Comparison of ENCODE assay signal across 10 cellular contexts in genomic region chr3:71245052-71245488, GRCh38.
DNase-seq lines count a peak whose midpoint lies in the region; TF ChIP-seq lines count a peak whose summit lies in the region.
"Had no signal": no experiment of that assay in that cellular context is flagged by ENCODE, and none has a peak within 500 bp of the region (broad histone marks: within the 10 kb centered on the region; RNA-seq: fewer than 3 reads in every experiment).

No MANE protein-coding gene starts in this region.

- H3K9ac ChIP-seq in endodermal cell (ENCODE audit: extremely low read depth, low read length, poor library complexity, severe bottlenecking) (no peak overlapping the region), mucosa of stomach (ENCODE audit: low read length) (peak overlapping the region; percentile 11)

- H3K4me3 ChIP-seq in ACC112 (ENCODE audit: low read depth, low read length): peak overlapping the region; percentile 43
- H3K4me3 ChIP-seq in endodermal cell (ENCODE audit: low read length): peak overlapping the region; percentile 72
- no peak overlapping the region for H3K4me3 ChIP-seq in mucosa of stomach (ENCODE audit: low read length)
- H3K4me3 ChIP-seq in Peyer's patch: peak overlapping the region in 1 of 4 donors; percentile 26

- H3K9me3 ChIP-seq in endodermal cell (ENCODE audit: control insufficient read depth, low read length): no peaks in the 10 kb centered on the region
- H3K9me3 ChIP-seq in mucosa of stomach (ENCODE audit: control insufficient read depth, low read length): no peaks in the 10 kb centered on the region
- H3K9me3 ChIP-seq in Peyer's patch: no peaks in the 10 kb centered on the region

- no peaks in the 10 kb centered on the region for H3K36me3 ChIP-seq in ACC112 (ENCODE audit: insufficient read depth, low read length)
- no peaks in the 10 kb centered on the region for H3K36me3 ChIP-seq in endodermal cell (ENCODE audit: control insufficient read depth, insufficient read depth, low read length)
- no peaks in the 10 kb centered on the region for H3K36me3 ChIP-seq in mucosa of stomach (ENCODE audit: control insufficient read depth, insufficient read depth, low read length)
- H3K36me3 ChIP-seq in Peyer's patch: no peaks in the 10 kb centered on the region

- no peaks in the 10 kb centered on the region for H3K9me3 Mint-ChIP-seq in endodermal cell
- H3K9me3 Mint-ChIP-seq: CD4-positive, alpha-beta memory T cell; naive B cell had no signal

- peaks cover 46% of the 10 kb centered on the region for H3K4me1 ChIP-seq in ACC112 (ENCODE audit: control insufficient read depth, insufficient read depth, low read length, unreplicated experiment)
- H3K4me1 ChIP-seq in endodermal cell (ENCODE audit: control insufficient read depth, insufficient read depth, low read length): peaks cover 21% of the 10 kb centered on the region
- H3K4me1 ChIP-seq in mucosa of stomach (ENCODE audit: control insufficient read depth, insufficient read depth, low read length): peaks cover 38% of the 10 kb centered on the region
- H3K4me1 ChIP-seq in Peyer's patch: peaks cover 0 to 15% (median 0%) of the 10 kb centered on the region in 4 donors

- TF ChIP-seq POLR2A in Peyer's patch (IDR thresholded peaks at IDR 0.05): no peak
- TF ChIP-seq POLR2A in erythroblast (IDR thresholded peaks at IDR 0.05; ENCODE audit: low read length): no peak

- DNase-seq in HT-29 (ENCODE audit: low spot score) (peak; percentile 1), endodermal cell (no peak), NCI-H226 (no peak), Peyer's patch (no peak), A172 (ENCODE audit: low spot score) (no peak), erythroblast (lab: John Stamatoyannopoulos, UW) (no peak)
- DNase-seq: CD4-positive, alpha-beta memory T cell; naive B cell had no signal

- peaks cover 70% of the 10 kb centered on the region for H3K4me1 Mint-ChIP-seq in endodermal cell

- H2AFZ ChIP-seq in ACC112 (ENCODE audit: low read length, unreplicated experiment): peak overlapping the region; percentile 75

- H3K27me3 ChIP-seq in ACC112 (ENCODE audit: insufficient read depth, low read length) (no peaks in the 10 kb centered on the region), endodermal cell (ENCODE audit: control insufficient read depth, insufficient read depth, low read length, poor library complexity, severe bottlenecking) (no peaks in the 10 kb centered on the region), mucosa of stomach (ENCODE audit: control insufficient read depth, insufficient read depth, low read length) (no peaks in the 10 kb centered on the region), Peyer's patch (no peaks in the 10 kb centered on the region)

- peaks cover 2% of the 10 kb centered on the region for H3K36me3 Mint-ChIP-seq in endodermal cell (ENCODE audit: low read depth)

- H3K27ac Mint-ChIP-seq in endodermal cell: peak overlapping the region; percentile 12

- no peaks in the 10 kb centered on the region for H3K79me2 ChIP-seq in ACC112 (ENCODE audit: control insufficient read depth, insufficient read depth, low read length, unreplicated experiment)

- peak overlapping the region; percentile 25 for H3K4me3 Mint-ChIP-seq in endodermal cell
- H3K4me3 Mint-ChIP-seq: CD4-positive, alpha-beta memory T cell had no signal

- TF ChIP-seq CTCF in endodermal cell (conservative IDR thresholded peaks at IDR 0.05) (no peak), Peyer's patch (IDR thresholded peaks at IDR 0.05) (no peak)

- H3K27ac ChIP-seq in ACC112 (ENCODE audit: low read depth, low read length) (peak overlapping the region; percentile 48), endodermal cell (ENCODE audit: low read depth, low read length) (peak overlapping the region; percentile 52), Peyer's patch (peak overlapping the region in 1 of 4 donors; percentile 70)

- no peaks in the 10 kb centered on the region for H3K27me3 Mint-ChIP-seq in endodermal cell (ENCODE audit: insufficient read depth)
- H3K27me3 Mint-ChIP-seq: CD4-positive, alpha-beta memory T cell; naive B cell had no signal

- WGBS in endodermal cell (ENCODE audit: insufficient coverage in 1 of 2, insufficient read length in 1 of 2), 2 experiments: 15% methylated on average over 6 of the region's 6 CpGs; no CpG with 5 or more reads in 1 of the 2 experiments
